ENCODE assay signal across 1 cellular context in genomic region chr14:24232645-24233537, GRCh38.
A peak's percentile ranks its signal among the peaks of the same experiment; 100 is the strongest.
TF ChIP-seq lines count a peak whose summit lies in the region.

TSS of gene GMPR2 (plus strand) at chr14:24232929. CDS start at chr14:24233254, 325 bp downstream.

TF ChIP-seq in HepG2, 621 proteins besides CTCF, POLR2A, EP300 and RAD21 (continued from another document and continues in another):
- peak; percentile 77; the same call in 1 of the 2 replicates for TF ChIP-seq TEF (CRISPR knock-in tag; IDR thresholded peaks at IDR 0.05)
- TF ChIP-seq ARID3A (IDR thresholded peaks at IDR 0.05; ENCODE audit: low read depth, low read length): no peak
- no peak for TF ChIP-seq SCMH1 (CRISPR knock-in tag; IDR thresholded peaks at IDR 0.05; ENCODE audit: borderline replicate concordance)
- no peak for TF ChIP-seq MAFF (IDR thresholded peaks at IDR 0.05; ENCODE audit: low read depth, low read length)
- peak; percentile 93; the same call in 1 of the 2 replicates for TF ChIP-seq E2F2 (CRISPR knock-in tag; IDR thresholded peaks at IDR 0.05; ENCODE audit: borderline replicate concordance)
- TF ChIP-seq, protein P1, sequence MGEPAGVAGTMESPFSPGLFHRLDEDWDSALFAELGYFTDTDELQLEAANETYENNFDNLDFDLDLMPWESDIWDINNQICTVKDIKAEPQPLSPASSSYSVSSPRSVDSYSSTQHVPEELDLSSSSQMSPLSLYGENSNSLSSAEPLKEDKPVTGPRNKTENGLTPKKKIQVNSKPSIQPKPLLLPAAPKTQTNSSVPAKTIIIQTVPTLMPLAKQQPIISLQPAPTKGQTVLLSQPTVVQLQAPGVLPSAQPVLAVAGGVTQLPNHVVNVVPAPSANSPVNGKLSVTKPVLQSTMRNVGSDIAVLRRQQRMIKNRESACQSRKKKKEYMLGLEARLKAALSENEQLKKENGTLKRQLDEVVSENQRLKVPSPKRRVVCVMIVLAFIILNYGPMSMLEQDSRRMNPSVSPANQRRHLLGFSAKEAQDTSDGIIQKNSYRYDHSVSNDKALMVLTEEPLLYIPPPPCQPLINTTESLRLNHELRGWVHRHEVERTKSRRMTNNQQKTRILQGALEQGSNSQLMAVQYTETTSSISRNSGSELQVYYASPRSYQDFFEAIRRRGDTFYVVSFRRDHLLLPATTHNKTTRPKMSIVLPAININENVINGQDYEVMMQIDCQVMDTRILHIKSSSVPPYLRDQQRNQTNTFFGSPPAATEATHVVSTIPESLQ (CRISPR knock-in tag; conservative IDR thresholded peaks at IDR 0.05): no peak; the same call in 1 of the 2 replicates
- peak; percentile 98; the same call in 1 of the 2 replicates for TF ChIP-seq ZNF235 (CRISPR knock-in tag; IDR thresholded peaks at IDR 0.05; ENCODE audit: borderline replicate concordance)
- 0 out of 2 replicates have a peak, but pooled peaks have one; percentile 82 for TF ChIP-seq MED13 (CRISPR knock-in tag; IDR thresholded peaks at IDR 0.05)
- peak; percentile 62 for TF ChIP-seq MTA1 (CRISPR knock-in tag; IDR thresholded peaks at IDR 0.05; ENCODE audit: borderline replicate concordance)
- no peak for TF ChIP-seq ZSCAN31 (CRISPR knock-in tag; IDR thresholded peaks at IDR 0.05; ENCODE audit: low read depth)
- TF ChIP-seq ZFAT (CRISPR knock-in tag; conservative IDR thresholded peaks at IDR 0.05): no peak; the same call in 1 of the 2 replicates
- TF ChIP-seq GLI4 (CRISPR knock-in tag; IDR thresholded peaks at IDR 0.05; ENCODE audit: borderline replicate concordance): peak; percentile 77; the same call in 1 of the 2 replicates
- TF ChIP-seq ZFX (CRISPR knock-in tag; IDR thresholded peaks at IDR 0.05; ENCODE audit: low read depth): peak; percentile 96
- peak; percentile 83 for TF ChIP-seq ZNF317 (CRISPR knock-in tag; IDR thresholded peaks at IDR 0.05)
- TF ChIP-seq PPARG (CRISPR knock-in tag; conservative IDR thresholded peaks at IDR 0.05): no peak
- TF ChIP-seq DNMT1 (CRISPR knock-in tag; IDR thresholded peaks at IDR 0.05): peak; percentile 10
- no peak for TF ChIP-seq FOXO4 (CRISPR knock-in tag; conservative IDR thresholded peaks at IDR 0.05)
- TF ChIP-seq ZNF101 (CRISPR knock-in tag; IDR thresholded peaks at IDR 0.05; ENCODE audit: borderline replicate concordance, low read depth): peak; percentile 20; the same call in 1 of the 2 replicates
- TF ChIP-seq ZNF260 (CRISPR knock-in tag; IDR thresholded peaks at IDR 0.05; ENCODE audit: borderline replicate concordance, low read depth): no peak
- TF ChIP-seq CREM (IDR thresholded peaks at IDR 0.05): peak; percentile 97
- TF ChIP-seq CREM (CRISPR knock-in tag; IDR thresholded peaks at IDR 0.05): 0 out of 2 replicates have a peak, but pooled peaks have one; percentile 11
- TF ChIP-seq ZNF557 (CRISPR knock-in tag; IDR thresholded peaks at IDR 0.05): peak; percentile 92; the same call in 1 of the 2 replicates
- TF ChIP-seq HDAC2 (CRISPR knock-in tag; IDR thresholded peaks at IDR 0.05): peak; percentile 65
- TF ChIP-seq ZNF382 (CRISPR knock-in tag; IDR thresholded peaks at IDR 0.05; ENCODE audit: borderline replicate concordance): no peak
- peak; percentile 99 for TF ChIP-seq ZNF383 (CRISPR knock-in tag; IDR thresholded peaks at IDR 0.05; ENCODE audit: borderline replicate concordance)
- TF ChIP-seq NR2F2 (IDR thresholded peaks at IDR 0.05; ENCODE audit: borderline replicate concordance, low read depth): no peak
- TF ChIP-seq, protein P2, sequence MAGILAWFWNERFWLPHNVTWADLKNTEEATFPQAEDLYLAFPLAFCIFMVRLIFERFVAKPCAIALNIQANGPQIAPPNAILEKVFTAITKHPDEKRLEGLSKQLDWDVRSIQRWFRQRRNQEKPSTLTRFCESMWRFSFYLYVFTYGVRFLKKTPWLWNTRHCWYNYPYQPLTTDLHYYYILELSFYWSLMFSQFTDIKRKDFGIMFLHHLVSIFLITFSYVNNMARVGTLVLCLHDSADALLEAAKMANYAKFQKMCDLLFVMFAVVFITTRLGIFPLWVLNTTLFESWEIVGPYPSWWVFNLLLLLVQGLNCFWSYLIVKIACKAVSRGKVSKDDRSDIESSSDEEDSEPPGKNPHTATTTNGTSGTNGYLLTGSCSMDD (CRISPR knock-in tag; IDR thresholded peaks at IDR 0.05): peak; percentile 91; the same call in 1 of the 2 replicates
- TF ChIP-seq GATAD2A (CRISPR knock-in tag; IDR thresholded peaks at IDR 0.05): peak; percentile 73
- TF ChIP-seq, protein P3, sequence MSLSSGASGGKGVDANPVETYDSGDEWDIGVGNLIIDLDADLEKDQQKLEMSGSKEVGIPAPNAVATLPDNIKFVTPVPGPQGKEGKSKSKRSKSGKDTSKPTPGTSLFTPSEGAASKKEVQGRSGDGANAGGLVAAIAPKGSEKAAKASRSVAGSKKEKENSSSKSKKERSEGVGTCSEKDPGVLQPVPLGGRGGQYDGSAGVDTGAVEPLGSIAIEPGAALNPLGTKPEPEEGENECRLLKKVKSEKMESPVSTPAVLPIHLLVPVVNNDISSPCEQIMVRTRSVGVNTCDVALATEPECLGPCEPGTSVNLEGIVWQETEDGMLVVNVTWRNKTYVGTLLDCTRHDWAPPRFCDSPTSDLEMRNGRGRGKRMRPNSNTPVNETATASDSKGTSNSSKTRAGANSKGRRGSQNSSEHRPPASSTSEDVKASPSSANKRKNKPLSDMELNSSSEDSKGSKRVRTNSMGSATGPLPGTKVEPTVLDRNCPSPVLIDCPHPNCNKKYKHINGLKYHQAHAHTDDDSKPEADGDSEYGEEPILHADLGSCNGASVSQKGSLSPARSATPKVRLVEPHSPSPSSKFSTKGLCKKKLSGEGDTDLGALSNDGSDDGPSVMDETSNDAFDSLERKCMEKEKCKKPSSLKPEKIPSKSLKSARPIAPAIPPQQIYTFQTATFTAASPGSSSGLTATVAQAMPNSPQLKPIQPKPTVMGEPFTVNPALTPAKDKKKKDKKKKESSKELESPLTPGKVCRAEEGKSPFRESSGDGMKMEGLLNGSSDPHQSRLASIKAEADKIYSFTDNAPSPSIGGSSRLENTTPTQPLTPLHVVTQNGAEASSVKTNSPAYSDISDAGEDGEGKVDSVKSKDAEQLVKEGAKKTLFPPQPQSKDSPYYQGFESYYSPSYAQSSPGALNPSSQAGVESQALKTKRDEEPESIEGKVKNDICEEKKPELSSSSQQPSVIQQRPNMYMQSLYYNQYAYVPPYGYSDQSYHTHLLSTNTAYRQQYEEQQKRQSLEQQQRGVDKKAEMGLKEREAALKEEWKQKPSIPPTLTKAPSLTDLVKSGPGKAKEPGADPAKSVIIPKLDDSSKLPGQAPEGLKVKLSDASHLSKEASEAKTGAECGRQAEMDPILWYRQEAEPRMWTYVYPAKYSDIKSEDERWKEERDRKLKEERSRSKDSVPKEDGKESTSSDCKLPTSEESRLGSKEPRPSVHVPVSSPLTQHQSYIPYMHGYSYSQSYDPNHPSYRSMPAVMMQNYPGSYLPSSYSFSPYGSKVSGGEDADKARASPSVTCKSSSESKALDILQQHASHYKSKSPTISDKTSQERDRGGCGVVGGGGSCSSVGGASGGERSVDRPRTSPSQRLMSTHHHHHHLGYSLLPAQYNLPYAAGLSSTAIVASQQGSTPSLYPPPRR (CRISPR knock-in tag; IDR thresholded peaks at IDR 0.05; ENCODE audit: borderline replicate concordance): peak; percentile 39; the same call in 1 of the 2 replicates
- no peak for TF ChIP-seq POLR2AphosphoS2 (IDR thresholded peaks at IDR 0.05; ENCODE audit: low read depth, low read length)
- TF ChIP-seq KIAA2018 (CRISPR knock-in tag; IDR thresholded peaks at IDR 0.05; ENCODE audit: borderline replicate concordance): 0 out of 2 replicates have a peak, but pooled peaks have one; percentile 32
- peak; percentile 97; the same call in 1 of the 2 replicates for TF ChIP-seq ZNF670 (CRISPR knock-in tag; IDR thresholded peaks at IDR 0.05; ENCODE audit: borderline replicate concordance)
- peak; percentile 85 for TF ChIP-seq HNF4A (CRISPR knock-in tag; IDR thresholded peaks at IDR 0.05)
- TF ChIP-seq AHR (CRISPR knock-in tag; IDR thresholded peaks at IDR 0.05): no peak; the same call in 1 of the 2 replicates
- TF ChIP-seq TBL1XR1 (IDR thresholded peaks at IDR 0.05; ENCODE audit: borderline replicate concordance, low read length, partially characterized antibody): no peak
- TF ChIP-seq ZNF224 (CRISPR knock-in tag; IDR thresholded peaks at IDR 0.05): peak; percentile 65
- 0 out of 2 replicates have a peak, but pooled peaks have one; percentile 84 for TF ChIP-seq ZNF850 (CRISPR knock-in tag; conservative IDR thresholded peaks at IDR 0.05)
- TF ChIP-seq SNAPC2 (CRISPR knock-in tag; IDR thresholded peaks at IDR 0.05): peak; percentile 66; the same call in 1 of the 2 replicates
- TF ChIP-seq ZNF569 (CRISPR knock-in tag; IDR thresholded peaks at IDR 0.05; ENCODE audit: borderline replicate concordance): no peak
